Comparison of ENCODE assay signal across 2 cellular contexts in genomic region chr16:67116388-67117311, GRCh38.
TF ChIP-seq lines count a peak whose summit lies in the region.

No MANE protein-coding gene starts in this region.

TF ChIP-seq in WTC11, 78 proteins besides CTCF, POLR2A, EP300 and RAD21 (continued from another document):
- TF ChIP-seq NFATC4 (CRISPR knock-in tag; IDR thresholded peaks at IDR 0.05) (no peak), ETV6 (CRISPR knock-in tag; IDR thresholded peaks at IDR 0.05) (no peak)

TF ChIP-seq in HepG2, 621 proteins besides CTCF, POLR2A, EP300 and RAD21 (continued from another document and continues in another):
- no peak for TF ChIP-seq GPBP1L1 (CRISPR knock-in tag; IDR thresholded peaks at IDR 0.05)
- no peak for TF ChIP-seq ELK4 (CRISPR knock-in tag; IDR thresholded peaks at IDR 0.05; ENCODE audit: borderline replicate concordance)
- TF ChIP-seq SOX13 (IDR thresholded peaks at IDR 0.05), result no peak
- TF ChIP-seq SOX13 (CRISPR knock-in tag; conservative IDR thresholded peaks at IDR 0.05 in 1 of 2, IDR thresholded peaks at IDR 0.05 in 1 of 2), result peak in 1 of 2 experiments; percentile 29; a peak in 1 of 4 replicates
- peak; percentile 58 for TF ChIP-seq CEBPG (CRISPR knock-in tag; IDR thresholded peaks at IDR 0.05)
- TF ChIP-seq PLSCR1 (CRISPR knock-in tag; IDR thresholded peaks at IDR 0.05; ENCODE audit: borderline replicate concordance), result no peak
- TF ChIP-seq MED1 (CRISPR knock-in tag; IDR thresholded peaks at IDR 0.05), result 0 out of 2 replicates have a peak, but pooled peaks have one; percentile 24
- 0 out of 2 replicates have a peak, but pooled peaks have one; percentile 21 for TF ChIP-seq ZBTB43 (CRISPR knock-in tag; conservative IDR thresholded peaks at IDR 0.05)
- no peak for TF ChIP-seq ZBTB26 (CRISPR knock-in tag; IDR thresholded peaks at IDR 0.05; ENCODE audit: borderline replicate concordance)
- TF ChIP-seq ZNF687 (CRISPR knock-in tag; IDR thresholded peaks at IDR 0.05), result 0 out of 2 replicates have a peak, but pooled peaks have one; percentile 6
- peak; percentile 59; the same call in 1 of the 2 replicates for TF ChIP-seq ZNF710 (CRISPR knock-in tag; IDR thresholded peaks at IDR 0.05; ENCODE audit: borderline replicate concordance)
- no peak; the same call in 1 of the 2 replicates for TF ChIP-seq ETV5 (CRISPR knock-in tag; IDR thresholded peaks at IDR 0.05; ENCODE audit: borderline replicate concordance)
- TF ChIP-seq AHR (CRISPR knock-in tag; IDR thresholded peaks at IDR 0.05), result no peak
- no peak for TF ChIP-seq FOXA1 (IDR thresholded peaks at IDR 0.05)
- TF ChIP-seq FOXA1 (CRISPR knock-in tag; IDR thresholded peaks at IDR 0.05), result peak; percentile 36; the same call in 1 of the 2 replicates
- TF ChIP-seq HDAC1 (CRISPR knock-in tag; IDR thresholded peaks at IDR 0.05), result 0 out of 2 replicates have a peak, but pooled peaks have one; percentile 28
- peak; percentile 18 for TF ChIP-seq TEAD3 (CRISPR knock-in tag; optimal IDR thresholded peaks at IDR 0.05; ENCODE audit: borderline replicate concordance)
- TF ChIP-seq PAX8 (CRISPR knock-in tag; IDR thresholded peaks at IDR 0.05; ENCODE audit: borderline replicate concordance), result no peak
- TF ChIP-seq ZNF121 (CRISPR knock-in tag; IDR thresholded peaks at IDR 0.05), result peak; percentile 17; the same call in 1 of the 2 replicates
- TF ChIP-seq MEIS2 (CRISPR knock-in tag; IDR thresholded peaks at IDR 0.05), result 0 out of 2 replicates have a peak, but pooled peaks have one; percentile 25
- TF ChIP-seq CSRNP2 (CRISPR knock-in tag; conservative IDR thresholded peaks at IDR 0.05; ENCODE audit: low read depth), result no peak
- TF ChIP-seq ETV6 (CRISPR knock-in tag; conservative IDR thresholded peaks at IDR 0.05), result no peak
- TF ChIP-seq ZNF503 (CRISPR knock-in tag; IDR thresholded peaks at IDR 0.05), result 0 out of 2 replicates have a peak, but pooled peaks have one; percentile 27
- TF ChIP-seq CREB1 (IDR thresholded peaks at IDR 0.05), result no peak
- peak; percentile 50; the same call in 1 of the 2 replicates for TF ChIP-seq CREB1 (CRISPR knock-in tag; IDR thresholded peaks at IDR 0.05)
- no peak for TF ChIP-seq NFE2 (CRISPR knock-in tag; IDR thresholded peaks at IDR 0.05)
- no peak for TF ChIP-seq ZC3H4 (CRISPR knock-in tag; IDR thresholded peaks at IDR 0.05; ENCODE audit: borderline replicate concordance)
- peak; percentile 45 for TF ChIP-seq SAP130 (CRISPR knock-in tag; IDR thresholded peaks at IDR 0.05; ENCODE audit: low read depth)
- peak; percentile 78 for TF ChIP-seq ZBTB38 (CRISPR knock-in tag; IDR thresholded peaks at IDR 0.05)
- TF ChIP-seq SRY (CRISPR knock-in tag; IDR thresholded peaks at IDR 0.05), result no peak
- TF ChIP-seq HNRNPLL (IDR thresholded peaks at IDR 0.05; ENCODE audit: low read depth, low read length, poor library complexity, severe bottlenecking), result no peak
- no peak for TF ChIP-seq POLR2AphosphoS2 (IDR thresholded peaks at IDR 0.05; ENCODE audit: low read depth, low read length)
- TF ChIP-seq KLF16 (CRISPR knock-in tag; IDR thresholded peaks at IDR 0.05), result peak in 1 of 2 experiments; percentile 23; a peak in 1 of 4 replicates
- TF ChIP-seq NBN (conservative IDR thresholded peaks at IDR 0.05), result no peak
- peak; percentile 87 for TF ChIP-seq TBX2 (CRISPR knock-in tag; IDR thresholded peaks at IDR 0.05; ENCODE audit: borderline replicate concordance)
- TF ChIP-seq BHLHE40 (IDR thresholded peaks at IDR 0.05; ENCODE audit: low read length), result peak; percentile 73
- peak in 1 of 2 experiments; percentile 17; a peak in 1 of 4 replicates for TF ChIP-seq HMGXB4 (CRISPR knock-in tag; IDR thresholded peaks at IDR 0.05; ENCODE audit: borderline replicate concordance in 1 of 2, low read depth in 1 of 2)
